Comparison of ENCODE assay signal across 8 cellular contexts in genomic region chr12:93467351-93468007, GRCh38. TPM values are rescaled to one million over a fixed set of nuclear protein-coding genes. Genes with fewer than 3 reads are reported as not detected.
DNase-seq lines count a peak whose midpoint lies in the region; ATAC-seq and TF ChIP-seq lines count a peak whose summit lies in the region.

Gene MRPL42 (plus strand): TSS chr12:93467514. CDS start chr12:93469286, 1,772 bp downstream.

- intact Hi-C loops in uterus (cut with DNase I; ENCODE audit: low total_unique reads), result no loop called here

- H3K4me3 Mint-ChIP-seq in T-helper 17 cell, result peak within 1 kb of the TSS; percentile 91

- no peaks in the 10 kb centered on the region for H3K36me3 ChIP-seq in right atrium auricular region
- no peaks in the 10 kb centered on the region for H3K36me3 ChIP-seq in uterus

- H3K4me1 Mint-ChIP-seq in T-helper 17 cell, result peaks cover 19% of the 10 kb centered on the region

- H3K4me1 ChIP-seq in right atrium auricular region (peaks cover 0 to 24% of the 10 kb centered on the region in 2 donors), uterus (peaks cover 4 to 8% of the 10 kb centered on the region in 2 donors)

- TF ChIP-seq POLR2A in GM15510 (IDR thresholded peaks at IDR 0.05; ENCODE audit: borderline replicate concordance, extremely low read depth, insufficient read length), result peak; percentile 77
- peak; percentile 27 to 71 for TF ChIP-seq POLR2A in uterus (IDR thresholded peaks at IDR 0.05)

- H3K9me3 ChIP-seq in T-helper 17 cell (ENCODE audit: control insufficient read depth, low read length, poor library complexity, severe bottlenecking) (no peaks in the 10 kb centered on the region), right atrium auricular region (no peaks in the 10 kb centered on the region), uterus (no peaks in the 10 kb centered on the region)

- H3K27me3 ChIP-seq in right atrium auricular region, result no peaks in the 10 kb centered on the region
- H3K27me3 ChIP-seq in uterus, result no peaks in the 10 kb centered on the region

- TF ChIP-seq CTCF in right atrium auricular region (IDR thresholded peaks at IDR 0.05), result peak; percentile 69 to 90
- TF ChIP-seq CTCF in uterus (IDR thresholded peaks at IDR 0.05), result peak; percentile 65 to 86 (median 78)

- no peaks in the 10 kb centered on the region for H3K27me3 Mint-ChIP-seq in T-helper 17 cell

- H3K27ac ChIP-seq in right atrium auricular region (peak within 1 kb of the TSS; percentile 77 to 93), uterus (peak within 1 kb of the TSS; percentile 89 to 93)

- H3K36me3 Mint-ChIP-seq in T-helper 17 cell (ENCODE audit: low read depth), result peaks cover 9% of the 10 kb centered on the region

- H3K4me3 ChIP-seq in right atrium auricular region (peak within 1 kb of the TSS; percentile 60 to 73), uterus (peak within 1 kb of the TSS; percentile 69 to 77)

- ATAC-seq in HG02884 (IDR thresholded peaks at IDR 0.05; ENCODE audit: unreplicated experiment), result peak; percentile 86
- peak; percentile 96 for ATAC-seq in T-helper 17 cell

- DNase-seq in NCI-H146 treated with DMSO at 0.1 percent for 48 hours (lab: John Stamatoyannopoulos, UW; ENCODE audit: unreplicated experiment) (peak; percentile 80), T-helper 17 cell (peak; percentile 78 to 93 (median 82)), amygdala (lab: John Stamatoyannopoulos, UW) (peak; percentile 35 to 94 (median 80)), right atrium auricular region (ENCODE audit: low spot score) (peak; percentile 93), pulmonary artery endothelial cell (ENCODE audit: low read depth, low spot score) (peak; percentile 41), uterus (peak; percentile 84 to 93)

- H3K27ac Mint-ChIP-seq in T-helper 17 cell, result peak within 1 kb of the TSS; percentile 93

RNA-seq across cellular contexts. Expression of gene MRPL42, which starts in this region (rescaled TPM):
- total RNA-seq in T-helper 17 cell (10 to 100 TPM; 34.7 to 39.9 TPM), right atrium auricular region (10 to 100 TPM; 33.9 to 57.8 TPM), pulmonary artery endothelial cell (97.5 and 111 TPM in 2 replicates), uterus (100 to 1,000 TPM in 1 of 4 donors, 10 to 100 TPM in 3; 59.4 to 130 (median 69.8) TPM)

Comparison
In these comparisons a context has a peak if more than half of its experiments do, and no peak if none do; other contexts are left out.
1. Peak in every context shown above with its lines: DNase-seq, ATAC-seq, H3K4me3 ChIP-seq and H3K27ac ChIP-seq.
2. DNase-seq: peak in every context shown above with its lines; median percentile 93 in right atrium auricular region; 88 in uterus; 82 in T-helper 17 cell; 80 in NCI-H146 treated with DMSO at 0.1 percent for 48 hours; 80 in amygdala; 41 in pulmonary artery endothelial cell.